ENCODE assay signal across 17 cellular contexts in genomic region chr3:69305011-69305410, GRCh38.
DNase-seq lines count a peak whose midpoint lies in the region; ATAC-seq, FAIRE-seq and TF ChIP-seq lines count a peak whose summit lies in the region.
"Had no signal": no experiment of that assay in that cellular context is flagged by ENCODE, and none has a peak within 500 bp of the region (broad histone marks: within the 10 kb centered on the region; RNA-seq: fewer than 3 reads in every experiment).

No MANE protein-coding gene starts in this region.

- H3K79me2 ChIP-seq in keratinocyte (ENCODE audit: control insufficient read depth, insufficient read depth, low read length), result peaks cover 2% of the 10 kb centered on the region
- no peaks in the 10 kb centered on the region for H3K79me2 ChIP-seq in Karpas-422 (ENCODE audit: low read length)

- ATAC-seq in GM18867 (IDR thresholded peaks at IDR 0.05; ENCODE audit: unreplicated experiment), result peak; percentile 32
- ATAC-seq: HCT116 had no signal

- in situ Hi-C loops in Caki2 (cut with HindIII; ENCODE audit: low pct_unique_long_range_greater_than_20kb, low sequenced_read_pairs), result no loop called here

- peaks cover 3% of the 10 kb centered on the region for H3K4me1 Mint-ChIP-seq in endothelial cell (ENCODE audit: unreplicated experiment)

- H3K36me3 Mint-ChIP-seq in endothelial cell (ENCODE audit: low read depth, unreplicated experiment), result peaks cover 16% of the 10 kb centered on the region

- H3K27me3 Mint-ChIP-seq in endothelial cell (ENCODE audit: unreplicated experiment), result no peaks in the 10 kb centered on the region

- DNase-seq in Caki2 (ENCODE audit: low read depth) (peak; percentile 45), keratinocyte (ENCODE audit: low read depth, low spot score) (no peak), foreskin melanocyte (no peak), endothelial cell (ENCODE audit: low spot score) (no peak), Karpas-422 (no peak), pons (ENCODE audit: low spot score) (no peak)
- peak; percentile 13 for DNase-seq in activated naive CD4-positive, alpha-beta T cell treated with anti-CD3 and anti-CD28 coated beads, Interleukin-2, amount 50 U/mL, for 16 hours
- DNase-seq: activated CD4-positive, alpha-beta T cell treated with anti-CD3 and anti-CD28 coated beads for 48 hours; DMS79; kidney; NCI-H1694; NCI-H526 had no signal

- H3K9me2 ChIP-seq in Karpas-422 (replicated peaks; ENCODE audit: insufficient read depth, low read length), result no peaks in the 10 kb centered on the region

- H3K9me1 ChIP-seq in keratinocyte (ENCODE audit: control insufficient read depth, extremely low read depth, insufficient read depth, low read length), result no peaks in the 10 kb centered on the region

- H3K36me3 ChIP-seq in keratinocyte (ENCODE audit: control insufficient read depth in 2 of 2, extremely low read depth in 1 of 2, insufficient read depth in 2 of 2, low read length in 2 of 2), result peaks cover 11 to 24% of the 10 kb centered on the region in 2 experiments
- H3K36me3 ChIP-seq in Karpas-422 (ENCODE audit: insufficient read depth, low read length), result no peaks in the 10 kb centered on the region

- H3K9me3 Mint-ChIP-seq in endothelial cell (ENCODE audit: unreplicated experiment), result no peaks in the 10 kb centered on the region

- H2AFZ ChIP-seq in keratinocyte (ENCODE audit: control insufficient read depth, low read length) (no peak overlapping the region), Karpas-422 (ENCODE audit: low read length) (no peak overlapping the region)

- FAIRE-seq in keratinocyte (lab: Jason Lieb, UNC), result peak; percentile 17
- FAIRE-seq: endometrium, kidney had no signal

- H3K27me3 ChIP-seq in keratinocyte (ENCODE audit: control insufficient read depth, extremely low read depth, insufficient read depth, low read length), result no peaks in the 10 kb centered on the region
- no peaks in the 10 kb centered on the region for H3K27me3 ChIP-seq in Karpas-422 (ENCODE audit: low read length)
- H3K27me3 ChIP-seq: BLaER1, tibial nerve had no signal

- no peak for TF ChIP-seq CTCF in keratinocyte (optimal IDR thresholded peaks at IDR 0.05 in 1 of 3, IDR thresholded peaks at IDR 0.05 in 1 of 3, conservative IDR thresholded peaks at IDR 0.05 in 1 of 3; ENCODE audit: extremely low read depth in 1 of 3, insufficient read depth in 2 of 3, low read length in 3 of 3)
- TF ChIP-seq CTCF in endothelial cell (IDR thresholded peaks at IDR 0.05; ENCODE audit: unreplicated experiment), result no peak

- no peak overlapping the region for H3K4me3 Mint-ChIP-seq in endothelial cell (ENCODE audit: unreplicated experiment)

- dilution Hi-C loops in keratinocyte (cut with MboI; ENCODE audit: extremely low pct_ligation_motif_present, low sequenced_read_pairs), result no loop called here

- H3K27ac Mint-ChIP-seq in endothelial cell (ENCODE audit: unreplicated experiment), result no peak overlapping the region

- H3K9me3 ChIP-seq in keratinocyte (ENCODE audit: control insufficient read depth, low read depth, low read length) (no peaks in the 10 kb centered on the region), Karpas-422 (ENCODE audit: low read length) (no peaks in the 10 kb centered on the region)
- H3K9me3 ChIP-seq: tibial nerve had no signal

- H4K20me1 ChIP-seq in keratinocyte (ENCODE audit: control insufficient read depth, extremely low read depth, insufficient read depth, low read length) (no peaks in the 10 kb centered on the region), Karpas-422 (ENCODE audit: insufficient read depth, low read depth, low read length) (no peaks in the 10 kb centered on the region)

- H3K4me1 ChIP-seq in keratinocyte (ENCODE audit: control insufficient read depth, extremely low read depth, insufficient read depth, low read length), result peaks cover 12% of the 10 kb centered on the region
- H3K4me1 ChIP-seq in Karpas-422 (ENCODE audit: low read length), result no peaks in the 10 kb centered on the region
- H3K4me1 ChIP-seq: BLaER1 had no signal

- H3K4me3 ChIP-seq in keratinocyte (ENCODE audit: control insufficient read depth in 2 of 3, extremely low read depth in 1 of 3, insufficient read depth in 2 of 3, low read depth in 1 of 3, low read length in 3 of 3), result no peak overlapping the region
- no peak overlapping the region for H3K4me3 ChIP-seq in Karpas-422 (ENCODE audit: low read length)
- H3K4me3 ChIP-seq: BLaER1, tibial nerve had no signal

- H3K4me2 ChIP-seq in keratinocyte (ENCODE audit: control insufficient read depth, extremely low read depth, insufficient read depth, low read depth, low read length), result no peak overlapping the region
- H3K4me2 ChIP-seq in Karpas-422 (ENCODE audit: low read depth, low read length, poor library complexity, severe bottlenecking), result no peak overlapping the region
- H3K4me2 ChIP-seq: BLaER1 had no signal

- peak overlapping the region; percentile 13 for H3K9ac ChIP-seq in keratinocyte (ENCODE audit: control insufficient read depth, extremely low read depth, insufficient read depth, low read length)
- no peak overlapping the region for H3K9ac ChIP-seq in Karpas-422 (ENCODE audit: low read length)
- H3K9ac ChIP-seq: BLaER1 had no signal

- H3K27ac ChIP-seq in keratinocyte (ENCODE audit: control insufficient read depth, insufficient read depth, low read length) (peak overlapping the region; percentile 67), Karpas-422 (ENCODE audit: low read length) (no peak overlapping the region)
- H3K27ac ChIP-seq: BLaER1 had no signal

Comparison
In these comparisons a context has a peak if more than half of its experiments do, and no peak if none do; other contexts are left out.
1. DNase-seq: peak in Caki2 (single experiment) and activated naive CD4-positive, alpha-beta T cell treated with anti-CD3 and anti-CD28 coated beads, Interleukin-2, amount 50 U/mL, for 16 hours (single experiment); none in keratinocyte (single experiment), foreskin melanocyte (single experiment), endothelial cell (single experiment), Karpas-422 (single experiment) and pons (single experiment).